ENCODE assay signal across 8 cellular contexts in the genomic region with DNA sequence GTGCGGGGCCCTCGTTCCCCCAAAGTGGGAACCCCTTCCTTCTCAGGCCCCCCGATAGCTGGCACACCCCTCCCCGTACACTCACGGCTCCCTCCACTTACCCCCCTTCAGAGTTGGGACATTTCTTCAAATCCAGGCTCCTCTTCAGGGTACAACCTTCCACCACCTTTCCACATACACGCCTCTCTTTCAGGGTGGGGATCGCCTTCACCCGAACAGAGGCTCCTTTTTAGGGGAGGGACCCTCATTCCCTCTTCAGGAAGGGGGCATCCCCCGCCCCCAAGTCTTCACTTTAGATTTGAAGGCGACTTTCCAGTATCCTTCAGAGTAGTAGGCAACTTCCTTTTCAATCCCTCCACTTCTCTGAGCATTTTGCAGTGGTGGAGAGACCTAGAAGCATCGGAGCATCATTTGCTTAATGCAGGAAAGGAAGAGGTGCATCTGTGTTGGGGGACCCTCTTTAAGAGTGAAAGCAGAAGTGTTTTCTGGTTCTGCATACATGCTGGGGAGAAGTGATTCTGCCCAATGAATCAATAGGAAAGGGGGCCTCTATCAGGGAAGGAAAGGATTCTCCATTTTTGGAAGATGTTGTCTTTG. TPM values are rescaled to one million over a fixed set of nuclear protein-coding genes. Genes with fewer than 3 reads are reported as not detected.
DNase-seq lines count a peak whose midpoint lies in the region; ATAC-seq, FAIRE-seq and TF ChIP-seq lines count a peak whose summit lies in the region.

No MANE protein-coding gene starts in this region.

- no peaks in the 10 kb centered on the region for H3K36me3 ChIP-seq in astrocyte (ENCODE audit: insufficient read depth, low read length)
- no peaks in the 10 kb centered on the region for H3K36me3 ChIP-seq in transverse colon

- peaks cover 27% of the 10 kb centered on the region for H4K20me1 ChIP-seq in astrocyte (ENCODE audit: insufficient read depth, low read length)

- H3K27me3 Mint-ChIP-seq in astrocyte (ENCODE audit: low read depth, unreplicated experiment) = no peaks in the 10 kb centered on the region

- H3K9ac ChIP-seq in astrocyte (ENCODE audit: low read length) = peak overlapping the region; percentile 93

- no peak overlapping the region for H3K4me3 Mint-ChIP-seq in astrocyte (ENCODE audit: unreplicated experiment)

- H3K27ac ChIP-seq in astrocyte (ENCODE audit: low read depth, low read length) = peak overlapping the region; percentile 88
- peak overlapping the region; percentile 93 to 95 (median 93) for H3K27ac ChIP-seq in transverse colon

- H3K36me3 Mint-ChIP-seq in astrocyte (ENCODE audit: low read depth, unreplicated experiment) = no peaks in the 10 kb centered on the region

- peaks cover 10% of the 10 kb centered on the region for H3K4me1 Mint-ChIP-seq in astrocyte (ENCODE audit: low read depth, unreplicated experiment)

- H3K27me3 ChIP-seq in astrocyte (ENCODE audit: insufficient read depth, low read length) (no peaks in the 10 kb centered on the region), transverse colon (no peaks in the 10 kb centered on the region)

- TF ChIP-seq CTCF in GM12864 (IDR thresholded peaks at IDR 0.05; ENCODE audit: low read depth, low read length, missing control alignments) (no peak), astrocyte (IDR thresholded peaks at IDR 0.05; ENCODE audit: insufficient read depth, low read depth, low read length) (no peak), transverse colon (IDR thresholded peaks at IDR 0.05) (no peak)

- H3K9me3 ChIP-seq in astrocyte (ENCODE audit: insufficient read depth, low read depth, low read length) = no peaks in the 10 kb centered on the region
- no peaks in the 10 kb centered on the region for H3K9me3 ChIP-seq in transverse colon

- no peaks in the 10 kb centered on the region for H3K9me3 Mint-ChIP-seq in astrocyte (ENCODE audit: unreplicated experiment)

- H3K4me3 ChIP-seq in GM12864 (ENCODE audit: low read depth, low read length) (peak overlapping the region; percentile 74), astrocyte (ENCODE audit: insufficient read depth, low read depth, low read length) (peak overlapping the region; percentile 90), transverse colon (peak overlapping the region; percentile 75 to 97 (median 89))
- H3K4me3 ChIP-seq in Jurkat, Clone E6-1 (ENCODE audit: low read length) = peak overlapping the region; percentile 68

- in situ Hi-C loops in transverse colon (cut with MboI; ENCODE audit: low pct_ligation_motif_present in 1 of 4, low pct_unique_long_range_greater_than_20kb in 1 of 4, low sequenced_read_pairs in 3 of 4) = no loop called here

- ATAC-seq in GM21526 (IDR thresholded peaks at IDR 0.05; ENCODE audit: low FRiP score, unreplicated experiment) = peak; percentile 33

- DNase-seq in GM12864 (ENCODE audit: low read depth) (peak; percentile 27), astrocyte (ENCODE audit: low read depth) (no peak), left kidney (ENCODE audit: low read depth, low spot score) (peak; percentile 41), transverse colon (no peak), AML-193 (lab: John Stamatoyannopoulos, UW) (no peak), DMS153 (lab: John Stamatoyannopoulos, UW) (no peak)
- no peak for DNase-seq in Jurkat, Clone E6-1 (ENCODE audit: low read depth, low spot score)

- no peak for FAIRE-seq in astrocyte (lab: Jason Lieb, UNC)

- H2AFZ ChIP-seq in astrocyte (ENCODE audit: low read depth, low read length) = peak overlapping the region; percentile 94

- TF ChIP-seq EP300 in transverse colon (IDR thresholded peaks at IDR 0.05; ENCODE audit: low read depth) = no peak

- no peak overlapping the region for H3K27ac Mint-ChIP-seq in astrocyte (ENCODE audit: unreplicated experiment)

- intact Hi-C loops in transverse colon (cut with DNase I; ENCODE audit: low total_unique reads) = loop anchor here (2.0 kb wide), 1 partner anchor 69 kb away; no protein-coding TSS in a partner anchor

- WGBS in transverse colon (ENCODE audit: low coverage in 1 of 2), 2 donors = 0 to 1% methylated on average over 4 to 11 of the region's 11 CpGs

- peaks cover 57% of the 10 kb centered on the region for H3K79me2 ChIP-seq in astrocyte (ENCODE audit: insufficient read depth, low read length)

- H3K4me2 ChIP-seq in astrocyte (ENCODE audit: low read length) = peak overlapping the region; percentile 99

- H3K4me1 ChIP-seq in astrocyte (ENCODE audit: insufficient read depth, low read length) (peaks cover 14% of the 10 kb centered on the region), transverse colon (peaks cover 0 to 46% (median 34%) of the 10 kb centered on the region in 4 donors)

- TF ChIP-seq POLR2A in transverse colon (IDR thresholded peaks at IDR 0.05) = no peak

RNA-seq across cellular contexts. Expression of gene EML4, which starts 0.8 kb away (rescaled TPM):
- 11.7 TPM for polyA plus RNA-seq in Jurkat, Clone E6-1 (2012; ENCODE audit: insufficient read depth, insufficient read length)
- total RNA-seq in astrocyte = 68.2 and 71.9 TPM in 2 replicates
- total RNA-seq in transverse colon = 10 to 100 TPM; 49.7 to 91.5 (median 67.5) TPM

Comparison
In these comparisons a context has a peak if more than half of its experiments do, and no peak if none do; other contexts are left out.
1. DNase-seq: peak in GM12864 (single experiment) and left kidney (single experiment); none in Jurkat, Clone E6-1 (single experiment), astrocyte (single experiment), transverse colon (single experiment), AML-193 (0 of 2) and DMS153 (single experiment).
2. Peak in every context shown above with its lines, with median percentiles within 50 percentile points of each other: H3K4me3 ChIP-seq.